ENCODE assay signal across 8 cellular contexts in the genomic region with DNA sequence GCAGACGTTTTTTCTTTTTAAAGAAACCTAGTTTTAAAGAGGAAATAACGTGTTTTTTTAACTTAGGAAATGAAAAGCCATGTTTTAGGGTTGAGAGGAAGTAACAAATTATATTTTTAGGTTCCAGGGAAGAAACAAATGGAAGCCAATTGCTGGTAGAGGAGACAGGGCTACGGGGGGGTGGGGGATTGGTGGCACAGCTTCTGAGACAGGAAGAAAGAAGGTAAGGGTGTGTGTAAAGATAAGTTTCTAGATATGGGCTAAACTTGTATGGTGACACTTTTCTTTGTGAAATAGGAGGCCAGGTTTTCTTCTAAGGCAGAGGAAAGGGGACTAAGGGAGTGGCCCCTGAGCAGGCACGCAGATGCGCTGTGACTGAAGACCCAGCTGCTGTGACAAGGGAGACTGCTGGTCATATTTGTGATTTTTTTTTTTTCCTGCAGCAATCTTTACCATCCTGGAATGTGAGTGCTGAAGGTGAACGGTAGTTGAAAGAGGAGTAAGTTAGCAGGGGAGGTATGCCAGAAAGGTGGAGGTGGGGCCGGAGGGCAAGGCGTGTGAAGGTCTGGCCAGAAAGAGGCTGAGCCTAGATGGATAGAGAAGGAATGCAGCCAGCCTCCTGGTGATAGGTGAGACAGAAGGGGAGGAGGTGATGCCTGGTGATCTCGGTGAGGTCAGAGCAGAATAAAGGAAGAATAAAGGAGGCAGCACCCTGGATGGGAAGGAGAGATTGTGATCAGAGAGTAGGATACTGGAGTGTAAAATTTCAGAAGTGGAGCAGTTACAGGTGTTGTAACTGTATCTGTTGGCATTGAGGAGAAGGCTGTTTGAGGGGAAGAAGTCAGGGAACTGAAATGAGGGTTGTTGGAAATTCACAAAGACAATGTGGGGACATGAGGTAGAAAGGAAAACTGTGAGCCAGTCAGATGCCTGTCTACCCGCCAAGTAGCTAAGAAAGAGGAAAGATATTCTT. TPM values are rescaled to one million over a fixed set of nuclear protein-coding genes. Genes with fewer than 3 reads are reported as not detected.
DNase-seq lines count a peak whose midpoint lies in the region; ATAC-seq lines count a peak whose summit lies in the region.

No MANE protein-coding gene starts in this region.

- in situ Hi-C loops in GM23248 (cut with MboI), result no loop called here

- peak overlapping the region; percentile 83 for H2AFZ ChIP-seq in GM23248
- H2AFZ ChIP-seq in trophoblast cell (ENCODE audit: insufficient read depth, low read length, poor library complexity), result no peak overlapping the region

- H3K9me3 Mint-ChIP-seq in T-cell, result no peaks in the 10 kb centered on the region

- H3K9me3 ChIP-seq in GM23248 (ENCODE audit: low read depth) (no peaks in the 10 kb centered on the region), trophoblast cell (ENCODE audit: insufficient read depth, low read depth, low read length) (no peaks in the 10 kb centered on the region)

- H3K27me3 ChIP-seq in GM23248 (replicated peaks; ENCODE audit: insufficient read depth) (no peaks in the 10 kb centered on the region), trophoblast cell (ENCODE audit: insufficient read depth, low read length) (no peaks in the 10 kb centered on the region)

- ATAC-seq in T-cell (replicated peaks in 1 of 4), result peak in 3 of 4 experiments; percentile 10 to 21 (median 13)
- ATAC-seq in GM21723 (IDR thresholded peaks at IDR 0.05; ENCODE audit: unreplicated experiment), result no peak
- ATAC-seq in HG03460 (IDR thresholded peaks at IDR 0.05; ENCODE audit: unreplicated experiment), result no peak
- ATAC-seq in HG03378 (IDR thresholded peaks at IDR 0.05; ENCODE audit: unreplicated experiment), result no peak

- H4K8ac ChIP-seq in trophoblast cell (ENCODE audit: low read depth, low read length), result no peak overlapping the region

- no peak overlapping the region for H4K91ac ChIP-seq in trophoblast cell (ENCODE audit: low read depth, low read length)

- peaks cover 60% of the 10 kb centered on the region for H3K79me2 ChIP-seq in GM23248 (ENCODE audit: insufficient read depth)
- H3K79me2 ChIP-seq in trophoblast cell (ENCODE audit: control insufficient read depth, insufficient read depth, low read length, poor library complexity), result peaks cover 6% of the 10 kb centered on the region

- peak overlapping the region; percentile 61 for H3K27ac ChIP-seq in GM23248
- peak overlapping the region; percentile 41 for H3K27ac ChIP-seq in epithelial cell of prostate
- H3K27ac ChIP-seq in trophoblast cell (ENCODE audit: low read depth, low read length), result peak overlapping the region; percentile 83

- no peaks in the 10 kb centered on the region for H3K9me2 ChIP-seq in GM23248 (ENCODE audit: insufficient read depth)

- H3K79me1 ChIP-seq in trophoblast cell (ENCODE audit: low read length), result peaks cover 7% of the 10 kb centered on the region

- H3K27me3 Mint-ChIP-seq in T-cell, result no peaks in the 10 kb centered on the region

- H3K4me3 Mint-ChIP-seq in T-cell, result peak overlapping the region; percentile 93 to 96 (median 96)

- peak overlapping the region; percentile 94 to 95 for H3K27ac Mint-ChIP-seq in T-cell

- H3K23ac ChIP-seq in trophoblast cell (ENCODE audit: low read length), result no peak overlapping the region

- 0 out of 2 replicates have a peak, but pooled peaks cover 8% of the 10 kb centered on the region for H3F3A ChIP-seq in GM23248 (ENCODE audit: insufficient read depth)

- H3K9ac ChIP-seq in GM23248 (peak overlapping the region; percentile 82), trophoblast cell (ENCODE audit: low read length) (no peak overlapping the region)

- no peaks in the 10 kb centered on the region for H4K20me1 ChIP-seq in GM23248 (ENCODE audit: insufficient read depth)

- H3K4me2 ChIP-seq in GM23248 (ENCODE audit: unreplicated experiment) (peak overlapping the region; percentile 98), trophoblast cell (ENCODE audit: low read length) (peak overlapping the region; percentile 100)

- no peak overlapping the region for H2BK12ac ChIP-seq in trophoblast cell (ENCODE audit: low read length)

- no peak overlapping the region for H3K14ac ChIP-seq in trophoblast cell (ENCODE audit: low read length)

- no peak overlapping the region for H3K4ac ChIP-seq in trophoblast cell (ENCODE audit: low read depth, low read length)

- H3K36me3 Mint-ChIP-seq in T-cell, result peaks cover 14% of the 10 kb centered on the region

- CTCF ChIA-PET in T-cell (lab: Charles Lee), result interaction anchor here in 1 of 2 donors (0.9 kb wide), 1 partner anchor 412 kb away, joined by 5 read pairs; no protein-coding TSS in a partner anchor

- H4K12ac ChIP-seq in trophoblast cell (ENCODE audit: low read depth, low read length), result no peak overlapping the region

- no peak overlapping the region for H2BK120ac ChIP-seq in trophoblast cell (ENCODE audit: insufficient read depth, low read length, poor library complexity)

- H3K4me1 Mint-ChIP-seq in T-cell, result peaks cover 37 to 43% (median 42%) of the 10 kb centered on the region in 3 donors

- no peak overlapping the region for H2BK5ac ChIP-seq in trophoblast cell (ENCODE audit: low read depth, low read length, poor library complexity)

- H2AK5ac ChIP-seq in trophoblast cell (ENCODE audit: low read length), result no peak overlapping the region

- H3K4me3 ChIP-seq in GM23248, result peak overlapping the region; percentile 93
- no peak overlapping the region for H3K4me3 ChIP-seq in trophoblast cell (ENCODE audit: low read depth, low read length)

- WGBS in GM23248 (ENCODE audit: low coverage in 1 of 2, low lambda C conversion rate in 2 of 2, missing lambda C conversion rate in 2 of 2), 2 experiments, result 67 to 70% methylated on average over 10 of the region's 10 CpGs
- no CpG with 5 or more reads among the region's 10 CpGs for WGBS in trophoblast cell (ENCODE audit: extremely low coverage, insufficient coverage, insufficient read length)

- DNase-seq in GM23248 (no peak), T-cell (peak in 18 of 34 experiments; percentile 2 to 29 (median 10)), epithelial cell of prostate (ENCODE audit: low read depth, low spot score) (peak; percentile 3), trophoblast cell (peak; percentile 96 to 98), SK-N-DZ (ENCODE audit: low spot score) (no peak)

- POLR2A ChIA-PET in T-cell (lab: Charles Lee), result interaction anchor here (0.7 to 0.8 kb wide), 2 partner anchors 499 to 1075 kb away, joined by 4 to 6 read pairs; no protein-coding TSS in a partner anchor

- peaks cover 4% of the 10 kb centered on the region; the same call in 1 of the 2 replicates for H3K36me3 ChIP-seq in GM23248 (ENCODE audit: low read depth)
- H3K36me3 ChIP-seq in trophoblast cell (ENCODE audit: control insufficient read depth in 1 of 2, insufficient read depth in 2 of 2, low read length in 2 of 2), result peaks cover 6 to 10% of the 10 kb centered on the region in 2 experiments

- no peak overlapping the region for H3K18ac ChIP-seq in trophoblast cell (ENCODE audit: low read length)

- H3K4me1 ChIP-seq in GM23248 (ENCODE audit: insufficient read depth) (peaks cover 10% of the 10 kb centered on the region; the same call in 1 of the 2 replicates), trophoblast cell (ENCODE audit: control insufficient read depth in 1 of 2, insufficient read depth in 2 of 2, low read length in 2 of 2) (peaks cover 4 to 16% of the 10 kb centered on the region in 2 experiments)

RNA-seq across cellular contexts. Expression of a gene that starts 1.7 kb away (rescaled TPM):
- 110 and 116 TPM in 2 replicates for total RNA-seq in GM23248 (2014; rRNA removed; shearing (Covaris generic))
- 121 and 122 TPM in 2 replicates for polyA plus RNA-seq in GM23248 (2016; fragmentation: Nextera tagmentation; extraction: Ambion mirVana)
- 10 to 100 TPM in 2 of 5 donors, 1 to 10 TPM in 3; 6.1 to 11.7 (median 7.7) TPM for total RNA-seq in T-cell
- polyA plus RNA-seq in trophoblast cell (2013), result 34.9 and 37.4 TPM in 2 replicates
- polyA plus RNA-seq in SK-N-DZ (2014; cell fraction: cytosol; rRNA removed), result 101 and 110 TPM in 2 replicates
- polyA plus RNA-seq in SK-N-DZ (2014; cell fraction: nucleus; rRNA removed), result 56.8 and 81.3 TPM in 2 replicates

RNA-seq across cellular contexts. Expression of a gene that starts 32.0 kb away (rescaled TPM):
- 14.4 and 15.0 TPM in 2 replicates for total RNA-seq in GM23248 (2014; rRNA removed; shearing (Covaris generic))
- 10.2 and 11.2 TPM in 2 replicates for polyA plus RNA-seq in GM23248 (2016; fragmentation: Nextera tagmentation; extraction: Ambion mirVana)
- 1 to 10 TPM; 2.8 to 5.1 (median 3.6) TPM for total RNA-seq in T-cell
- 8.2 and 8.8 TPM in 2 replicates for polyA plus RNA-seq in trophoblast cell (2013)
- 10.2 and 10.4 TPM in 2 replicates for polyA plus RNA-seq in SK-N-DZ (2014; cell fraction: cytosol; rRNA removed)
- polyA plus RNA-seq in SK-N-DZ (2014; cell fraction: nucleus; rRNA removed), result 8.7 and 11.6 TPM in 2 replicates

Comparison
In these comparisons a context has a peak if more than half of its experiments do, and no peak if none do; other contexts are left out.
1. DNase-seq: peak in T-cell (18 of 34), epithelial cell of prostate (single experiment) and trophoblast cell (2 of 2); none in GM23248 (single experiment) and SK-N-DZ (single experiment).
2. ATAC-seq: peak in T-cell (3 of 4); none in GM21723 (single experiment), HG03460 (single experiment) and HG03378 (single experiment).
3. Peak in every context shown above with its lines, with median percentiles within 50 percentile points of each other: H3K27ac ChIP-seq.